ENCODE assay signal across 1 cellular context in the genomic region with DNA sequence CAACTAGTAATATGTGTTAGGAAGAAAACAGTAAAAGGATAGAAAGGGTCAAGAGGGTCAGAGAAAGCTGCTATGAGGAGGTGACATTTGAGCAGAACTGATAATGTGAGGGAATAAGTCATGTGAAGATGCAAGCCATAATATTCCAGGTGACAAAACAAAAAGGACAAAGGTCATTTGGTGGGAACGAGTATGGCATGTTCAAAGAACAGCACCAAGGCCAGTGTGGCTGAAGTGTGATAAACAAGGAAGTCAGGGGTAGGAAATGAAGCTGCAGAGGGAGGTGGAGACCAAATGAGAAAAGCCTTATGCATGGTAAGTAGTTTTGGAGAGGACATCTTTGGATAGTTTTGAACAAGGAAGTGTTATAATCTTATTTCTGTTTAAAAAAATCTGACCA.
A peak's percentile ranks its signal among the peaks of the same experiment; 100 is the strongest.
TF ChIP-seq lines count a peak whose summit lies in the region.

No MANE protein-coding gene starts in this region.

TF ChIP-seq in HepG2, 621 proteins besides CTCF, POLR2A, EP300 and RAD21 (continued from another document and continues in another):
- TF ChIP-seq KAT7 (CRISPR knock-in tag; IDR thresholded peaks at IDR 0.05; ENCODE audit: borderline replicate concordance) (0 out of 2 replicates have a peak, but pooled peaks have one; percentile 27), TBX3 (IDR thresholded peaks at IDR 0.05; ENCODE audit: borderline replicate concordance) (peak; percentile 85), ZBTB3 (CRISPR knock-in tag; IDR thresholded peaks at IDR 0.05; ENCODE audit: borderline replicate concordance, low read depth) (0 out of 2 replicates have a peak, but pooled peaks have one; percentile 34), ELF3 (CRISPR knock-in tag; IDR thresholded peaks at IDR 0.05) (peak; percentile 100), HMG20A (CRISPR knock-in tag; IDR thresholded peaks at IDR 0.05; ENCODE audit: borderline replicate concordance) (peak; percentile 84; the same call in 1 of the 2 replicates), ZNF20 (CRISPR knock-in tag; IDR thresholded peaks at IDR 0.05) (no peak), ZSCAN22 (CRISPR knock-in tag; IDR thresholded peaks at IDR 0.05) (0 out of 2 replicates have a peak, but pooled peaks have one; percentile 47), POGZ (CRISPR knock-in tag; IDR thresholded peaks at IDR 0.05) (peak; percentile 90), GATAD2A (CRISPR knock-in tag; IDR thresholded peaks at IDR 0.05) (peak; percentile 87), ZNF264 (CRISPR knock-in tag; IDR thresholded peaks at IDR 0.05) (peak; percentile 53; the same call in 1 of the 2 replicates), NR2F1 (CRISPR knock-in tag; IDR thresholded peaks at IDR 0.05) (peak; percentile 78 to 81), TEAD3 (CRISPR knock-in tag; optimal IDR thresholded peaks at IDR 0.05; ENCODE audit: borderline replicate concordance) (peak; percentile 87), NR2F6 (IDR thresholded peaks at IDR 0.05) (peak; percentile 84), NR2F6 (CRISPR knock-in tag; IDR thresholded peaks at IDR 0.05) (peak; percentile 89), TBX2 (CRISPR knock-in tag; IDR thresholded peaks at IDR 0.05; ENCODE audit: borderline replicate concordance) (peak; percentile 93), MEIS1 (CRISPR knock-in tag; IDR thresholded peaks at IDR 0.05; ENCODE audit: borderline replicate concordance) (peak; percentile 79; the same call in 1 of the 2 replicates), HDAC2 (CRISPR knock-in tag; IDR thresholded peaks at IDR 0.05) (peak; percentile 78; the same call in 1 of the 2 replicates), ZNF558 (CRISPR knock-in tag; IDR thresholded peaks at IDR 0.05; ENCODE audit: borderline replicate concordance) (no peak), HNF4A (CRISPR knock-in tag; IDR thresholded peaks at IDR 0.05) (peak; percentile 96), FOXK1 (CRISPR knock-in tag; IDR thresholded peaks at IDR 0.05; ENCODE audit: borderline replicate concordance, low read depth) (peak; percentile 90), MIXL1 (CRISPR knock-in tag; IDR thresholded peaks at IDR 0.05) (peak; percentile 87; the same call in 1 of the 2 replicates), JARID2 (CRISPR knock-in tag; IDR thresholded peaks at IDR 0.05; ENCODE audit: insufficient replicate concordance) (no peak), SOX6 (IDR thresholded peaks at IDR 0.05) (no peak), SOX6 (CRISPR knock-in tag; IDR thresholded peaks at IDR 0.05) (peak; percentile 79), ZNF383 (CRISPR knock-in tag; IDR thresholded peaks at IDR 0.05; ENCODE audit: borderline replicate concordance) (no peak), ZNF10 (CRISPR knock-in tag; IDR thresholded peaks at IDR 0.05; ENCODE audit: borderline replicate concordance, low read depth) (no peak), PCBP2 (optimal IDR thresholded peaks at IDR 0.05; ENCODE audit: low read depth, low read length, poor library complexity, severe bottlenecking) (no peak), ZNF547 (CRISPR knock-in tag; IDR thresholded peaks at IDR 0.05) (no peak), ZSCAN12 (CRISPR knock-in tag; IDR thresholded peaks at IDR 0.05) (no peak), MIER3 (CRISPR knock-in tag; IDR thresholded peaks at IDR 0.05; ENCODE audit: borderline replicate concordance) (peak; percentile 78; the same call in 1 of the 2 replicates), KDM4B (CRISPR knock-in tag; IDR thresholded peaks at IDR 0.05) (0 out of 2 replicates have a peak, but pooled peaks have one; percentile 50), THAP11 (CRISPR knock-in tag; IDR thresholded peaks at IDR 0.05) (peak; percentile 58; the same call in 1 of the 2 replicates), SRSF9 (IDR thresholded peaks at IDR 0.05; ENCODE audit: borderline replicate concordance, insufficient read depth, low read depth, low read length, poor library complexity, severe bottlenecking) (no peak)
- TF ChIP-seq, protein P1, sequence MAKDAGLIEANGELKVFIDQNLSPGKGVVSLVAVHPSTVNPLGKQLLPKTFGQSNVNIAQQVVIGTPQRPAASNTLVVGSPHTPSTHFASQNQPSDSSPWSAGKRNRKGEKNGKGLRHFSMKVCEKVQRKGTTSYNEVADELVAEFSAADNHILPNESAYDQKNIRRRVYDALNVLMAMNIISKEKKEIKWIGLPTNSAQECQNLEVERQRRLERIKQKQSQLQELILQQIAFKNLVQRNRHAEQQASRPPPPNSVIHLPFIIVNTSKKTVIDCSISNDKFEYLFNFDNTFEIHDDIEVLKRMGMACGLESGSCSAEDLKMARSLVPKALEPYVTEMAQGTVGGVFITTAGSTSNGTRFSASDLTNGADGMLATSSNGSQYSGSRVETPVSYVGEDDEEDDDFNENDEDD (CRISPR knock-in tag; IDR thresholded peaks at IDR 0.05; ENCODE audit: borderline replicate concordance), result peak; percentile 60; the same call in 1 of the 2 replicates
- TF ChIP-seq, protein P2, sequence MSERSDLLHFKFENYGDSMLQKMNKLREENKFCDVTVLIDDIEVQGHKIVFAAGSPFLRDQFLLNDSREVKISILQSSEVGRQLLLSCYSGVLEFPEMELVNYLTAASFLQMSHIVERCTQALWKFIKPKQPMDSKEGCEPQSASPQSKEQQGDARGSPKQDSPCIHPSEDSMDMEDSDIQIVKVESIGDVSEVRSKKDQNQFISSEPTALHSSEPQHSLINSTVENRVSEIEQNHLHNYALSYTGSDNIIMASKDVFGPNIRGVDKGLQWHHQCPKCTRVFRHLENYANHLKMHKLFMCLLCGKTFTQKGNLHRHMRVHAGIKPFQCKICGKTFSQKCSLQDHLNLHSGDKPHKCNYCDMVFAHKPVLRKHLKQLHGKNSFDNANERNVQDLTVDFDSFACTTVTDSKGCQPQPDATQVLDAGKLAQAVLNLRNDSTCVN (CRISPR knock-in tag; IDR thresholded peaks at IDR 0.05; ENCODE audit: borderline replicate concordance), result no peak
- TF ChIP-seq, protein P3, sequence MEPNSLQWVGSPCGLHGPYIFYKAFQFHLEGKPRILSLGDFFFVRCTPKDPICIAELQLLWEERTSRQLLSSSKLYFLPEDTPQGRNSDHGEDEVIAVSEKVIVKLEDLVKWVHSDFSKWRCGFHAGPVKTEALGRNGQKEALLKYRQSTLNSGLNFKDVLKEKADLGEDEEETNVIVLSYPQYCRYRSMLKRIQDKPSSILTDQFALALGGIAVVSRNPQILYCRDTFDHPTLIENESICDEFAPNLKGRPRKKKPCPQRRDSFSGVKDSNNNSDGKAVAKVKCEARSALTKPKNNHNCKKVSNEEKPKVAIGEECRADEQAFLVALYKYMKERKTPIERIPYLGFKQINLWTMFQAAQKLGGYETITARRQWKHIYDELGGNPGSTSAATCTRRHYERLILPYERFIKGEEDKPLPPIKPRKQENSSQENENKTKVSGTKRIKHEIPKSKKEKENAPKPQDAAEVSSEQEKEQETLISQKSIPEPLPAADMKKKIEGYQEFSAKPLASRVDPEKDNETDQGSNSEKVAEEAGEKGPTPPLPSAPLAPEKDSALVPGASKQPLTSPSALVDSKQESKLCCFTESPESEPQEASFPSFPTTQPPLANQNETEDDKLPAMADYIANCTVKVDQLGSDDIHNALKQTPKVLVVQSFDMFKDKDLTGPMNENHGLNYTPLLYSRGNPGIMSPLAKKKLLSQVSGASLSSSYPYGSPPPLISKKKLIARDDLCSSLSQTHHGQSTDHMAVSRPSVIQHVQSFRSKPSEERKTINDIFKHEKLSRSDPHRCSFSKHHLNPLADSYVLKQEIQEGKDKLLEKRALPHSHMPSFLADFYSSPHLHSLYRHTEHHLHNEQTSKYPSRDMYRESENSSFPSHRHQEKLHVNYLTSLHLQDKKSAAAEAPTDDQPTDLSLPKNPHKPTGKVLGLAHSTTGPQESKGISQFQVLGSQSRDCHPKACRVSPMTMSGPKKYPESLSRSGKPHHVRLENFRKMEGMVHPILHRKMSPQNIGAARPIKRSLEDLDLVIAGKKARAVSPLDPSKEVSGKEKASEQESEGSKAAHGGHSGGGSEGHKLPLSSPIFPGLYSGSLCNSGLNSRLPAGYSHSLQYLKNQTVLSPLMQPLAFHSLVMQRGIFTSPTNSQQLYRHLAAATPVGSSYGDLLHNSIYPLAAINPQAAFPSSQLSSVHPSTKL (CRISPR knock-in tag; IDR thresholded peaks at IDR 0.05), result peak; percentile 97
- TF ChIP-seq, protein P4, sequence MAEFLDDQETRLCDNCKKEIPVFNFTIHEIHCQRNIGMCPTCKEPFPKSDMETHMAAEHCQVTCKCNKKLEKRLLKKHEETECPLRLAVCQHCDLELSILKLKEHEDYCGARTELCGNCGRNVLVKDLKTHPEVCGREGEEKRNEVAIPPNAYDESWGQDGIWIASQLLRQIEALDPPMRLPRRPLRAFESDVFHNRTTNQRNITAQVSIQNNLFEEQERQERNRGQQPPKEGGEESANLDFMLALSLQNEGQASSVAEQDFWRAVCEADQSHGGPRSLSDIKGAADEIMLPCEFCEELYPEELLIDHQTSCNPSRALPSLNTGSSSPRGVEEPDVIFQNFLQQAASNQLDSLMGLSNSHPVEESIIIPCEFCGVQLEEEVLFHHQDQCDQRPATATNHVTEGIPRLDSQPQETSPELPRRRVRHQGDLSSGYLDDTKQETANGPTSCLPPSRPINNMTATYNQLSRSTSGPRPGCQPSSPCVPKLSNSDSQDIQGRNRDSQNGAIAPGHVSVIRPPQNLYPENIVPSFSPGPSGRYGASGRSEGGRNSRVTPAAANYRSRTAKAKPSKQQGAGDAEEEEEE (CRISPR knock-in tag; IDR thresholded peaks at IDR 0.05; ENCODE audit: borderline replicate concordance), result 0 out of 2 replicates have a peak, but pooled peaks have one; percentile 52
- TF ChIP-seq, protein P5, sequence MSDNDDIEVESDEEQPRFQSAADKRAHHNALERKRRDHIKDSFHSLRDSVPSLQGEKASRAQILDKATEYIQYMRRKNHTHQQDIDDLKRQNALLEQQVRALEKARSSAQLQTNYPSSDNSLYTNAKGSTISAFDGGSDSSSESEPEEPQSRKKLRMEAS (IDR thresholded peaks at IDR 0.05), result peak; percentile 63
- TF ChIP-seq, protein P6, sequence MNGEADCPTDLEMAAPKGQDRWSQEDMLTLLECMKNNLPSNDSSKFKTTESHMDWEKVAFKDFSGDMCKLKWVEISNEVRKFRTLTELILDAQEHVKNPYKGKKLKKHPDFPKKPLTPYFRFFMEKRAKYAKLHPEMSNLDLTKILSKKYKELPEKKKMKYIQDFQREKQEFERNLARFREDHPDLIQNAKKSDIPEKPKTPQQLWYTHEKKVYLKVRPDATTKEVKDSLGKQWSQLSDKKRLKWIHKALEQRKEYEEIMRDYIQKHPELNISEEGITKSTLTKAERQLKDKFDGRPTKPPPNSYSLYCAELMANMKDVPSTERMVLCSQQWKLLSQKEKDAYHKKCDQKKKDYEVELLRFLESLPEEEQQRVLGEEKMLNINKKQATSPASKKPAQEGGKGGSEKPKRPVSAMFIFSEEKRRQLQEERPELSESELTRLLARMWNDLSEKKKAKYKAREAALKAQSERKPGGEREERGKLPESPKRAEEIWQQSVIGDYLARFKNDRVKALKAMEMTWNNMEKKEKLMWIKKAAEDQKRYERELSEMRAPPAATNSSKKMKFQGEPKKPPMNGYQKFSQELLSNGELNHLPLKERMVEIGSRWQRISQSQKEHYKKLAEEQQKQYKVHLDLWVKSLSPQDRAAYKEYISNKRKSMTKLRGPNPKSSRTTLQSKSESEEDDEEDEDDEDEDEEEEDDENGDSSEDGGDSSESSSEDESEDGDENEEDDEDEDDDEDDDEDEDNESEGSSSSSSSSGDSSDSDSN (CRISPR knock-in tag; IDR thresholded peaks at IDR 0.05), result 0 out of 2 replicates have a peak, but pooled peaks have one; percentile 25
- TF ChIP-seq, protein P7, sequence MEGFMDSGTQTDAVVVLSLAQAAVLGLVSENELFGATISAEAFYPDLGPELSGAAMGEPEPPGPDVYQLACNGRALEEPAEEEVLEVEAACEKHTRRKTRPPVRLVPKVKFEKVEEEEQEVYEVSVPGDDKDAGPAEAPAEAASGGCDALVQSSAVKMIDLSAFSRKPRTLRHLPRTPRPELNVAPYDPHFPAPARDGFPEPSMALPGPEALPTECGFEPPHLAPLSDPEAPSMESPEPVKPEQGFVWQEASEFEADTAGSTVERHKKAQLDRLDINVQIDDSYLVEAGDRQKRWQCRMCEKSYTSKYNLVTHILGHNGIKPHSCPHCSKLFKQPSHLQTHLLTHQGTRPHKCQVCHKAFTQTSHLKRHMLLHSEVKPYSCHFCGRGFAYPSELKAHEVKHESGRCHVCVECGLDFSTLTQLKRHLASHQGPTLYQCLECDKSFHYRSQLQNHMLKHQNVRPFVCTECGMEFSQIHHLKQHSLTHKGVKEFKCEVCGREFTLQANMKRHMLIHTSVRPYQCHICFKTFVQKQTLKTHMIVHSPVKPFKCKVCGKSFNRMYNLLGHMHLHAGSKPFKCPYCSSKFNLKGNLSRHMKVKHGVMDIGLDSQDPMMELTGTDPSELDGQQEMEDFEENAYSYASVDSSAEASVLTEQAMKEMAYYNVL (CRISPR knock-in tag; IDR thresholded peaks at IDR 0.05; ENCODE audit: borderline replicate concordance), result 0 out of 2 replicates have a peak, but pooled peaks have one; percentile 40
- TF ChIP-seq, protein P8, sequence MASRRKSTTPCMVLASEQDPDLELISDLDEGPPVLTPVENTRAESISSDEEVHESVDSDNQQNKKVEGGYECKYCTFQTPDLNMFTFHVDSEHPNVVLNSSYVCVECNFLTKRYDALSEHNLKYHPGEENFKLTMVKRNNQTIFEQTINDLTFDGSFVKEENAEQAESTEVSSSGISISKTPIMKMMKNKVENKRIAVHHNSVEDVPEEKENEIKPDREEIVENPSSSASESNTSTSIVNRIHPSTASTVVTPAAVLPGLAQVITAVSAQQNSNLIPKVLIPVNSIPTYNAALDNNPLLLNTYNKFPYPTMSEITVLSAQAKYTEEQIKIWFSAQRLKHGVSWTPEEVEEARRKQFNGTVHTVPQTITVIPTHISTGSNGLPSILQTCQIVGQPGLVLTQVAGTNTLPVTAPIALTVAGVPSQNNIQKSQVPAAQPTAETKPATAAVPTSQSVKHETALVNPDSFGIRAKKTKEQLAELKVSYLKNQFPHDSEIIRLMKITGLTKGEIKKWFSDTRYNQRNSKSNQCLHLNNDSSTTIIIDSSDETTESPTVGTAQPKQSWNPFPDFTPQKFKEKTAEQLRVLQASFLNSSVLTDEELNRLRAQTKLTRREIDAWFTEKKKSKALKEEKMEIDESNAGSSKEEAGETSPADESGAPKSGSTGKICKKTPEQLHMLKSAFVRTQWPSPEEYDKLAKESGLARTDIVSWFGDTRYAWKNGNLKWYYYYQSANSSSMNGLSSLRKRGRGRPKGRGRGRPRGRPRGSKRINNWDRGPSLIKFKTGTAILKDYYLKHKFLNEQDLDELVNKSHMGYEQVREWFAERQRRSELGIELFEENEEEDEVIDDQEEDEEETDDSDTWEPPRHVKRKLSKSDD (CRISPR knock-in tag; IDR thresholded peaks at IDR 0.05; ENCODE audit: low read depth), result no peak
- TF ChIP-seq, protein P9, sequence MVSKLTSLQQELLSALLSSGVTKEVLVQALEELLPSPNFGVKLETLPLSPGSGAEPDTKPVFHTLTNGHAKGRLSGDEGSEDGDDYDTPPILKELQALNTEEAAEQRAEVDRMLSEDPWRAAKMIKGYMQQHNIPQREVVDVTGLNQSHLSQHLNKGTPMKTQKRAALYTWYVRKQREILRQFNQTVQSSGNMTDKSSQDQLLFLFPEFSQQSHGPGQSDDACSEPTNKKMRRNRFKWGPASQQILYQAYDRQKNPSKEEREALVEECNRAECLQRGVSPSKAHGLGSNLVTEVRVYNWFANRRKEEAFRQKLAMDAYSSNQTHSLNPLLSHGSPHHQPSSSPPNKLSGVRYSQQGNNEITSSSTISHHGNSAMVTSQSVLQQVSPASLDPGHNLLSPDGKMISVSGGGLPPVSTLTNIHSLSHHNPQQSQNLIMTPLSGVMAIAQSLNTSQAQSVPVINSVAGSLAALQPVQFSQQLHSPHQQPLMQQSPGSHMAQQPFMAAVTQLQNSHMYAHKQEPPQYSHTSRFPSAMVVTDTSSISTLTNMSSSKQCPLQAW (CRISPR knock-in tag; IDR thresholded peaks at IDR 0.05), result peak; percentile 64; the same call in 1 of the 2 replicates
